ENCODE assay signal across 8 cellular contexts in the genomic region with DNA sequence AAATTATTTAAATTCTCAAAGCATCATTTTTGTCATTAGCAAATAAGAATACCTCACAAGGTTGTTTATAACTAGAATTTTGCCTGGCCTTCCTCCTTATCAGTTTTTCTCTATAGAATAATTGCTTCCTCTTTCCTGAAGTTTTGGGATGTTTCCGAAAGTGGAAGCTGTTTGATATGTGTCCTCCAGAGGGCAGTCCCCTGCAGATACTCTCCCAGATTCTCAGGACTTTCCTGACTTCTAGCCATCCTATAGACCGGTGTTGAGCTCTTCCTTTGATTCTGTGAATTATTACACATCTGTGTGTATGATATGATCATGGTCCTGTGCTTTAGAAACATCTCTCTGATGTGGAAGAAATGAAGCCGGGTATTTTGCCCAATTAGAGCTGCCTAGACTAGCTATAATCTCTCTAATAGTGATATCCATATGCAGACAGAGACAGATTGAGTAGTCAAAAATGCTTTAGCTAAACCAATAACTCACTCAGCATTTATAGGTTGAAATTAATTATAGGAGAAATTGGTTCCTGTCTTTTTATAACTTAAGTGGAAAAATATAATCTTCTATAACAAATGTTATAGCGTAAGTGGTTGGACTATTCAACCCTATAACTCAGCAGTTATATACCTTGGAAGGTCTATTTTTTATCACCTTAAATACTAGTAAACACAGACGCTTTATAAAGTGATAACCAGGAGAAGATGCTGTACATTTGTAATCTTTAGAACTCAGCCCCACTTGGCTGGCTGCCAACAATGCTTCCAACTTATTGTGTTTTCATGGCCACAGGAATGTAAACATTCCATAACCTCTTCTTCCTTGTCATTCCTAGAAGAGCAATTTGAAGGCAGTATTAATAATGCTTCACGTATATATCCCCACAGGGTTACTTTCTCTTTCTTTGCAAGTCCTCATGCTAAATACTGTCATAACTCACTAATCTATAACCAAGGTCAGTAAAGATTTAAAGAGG.
DNase-seq lines count a peak whose midpoint lies in the region; ATAC-seq, FAIRE-seq and TF ChIP-seq lines count a peak whose summit lies in the region.

No MANE protein-coding gene starts in this region.

- H3F3A ChIP-seq in Loucy (ENCODE audit: low read depth): no peaks in the 10 kb centered on the region

- H3K79me2 ChIP-seq in Loucy (ENCODE audit: insufficient read depth, low read length) (no peaks in the 10 kb centered on the region), HepG2 (ENCODE audit: insufficient read depth, low read length) (no peaks in the 10 kb centered on the region)

- no peak for TF ChIP-seq RAD21 in HepG2 (CRISPR knock-in tag; IDR thresholded peaks at IDR 0.05)

- H3K4me2 ChIP-seq in Loucy (ENCODE audit: low read depth, low read length, poor library complexity, severe bottlenecking) (no peak overlapping the region), HepG2 (ENCODE audit: low read depth, low read length) (no peak overlapping the region)

- no peak overlapping the region for H3K27ac ChIP-seq in HepG2 (ENCODE audit: extremely low read length, insufficient read depth, low read length)

- H3K4me3 ChIP-seq in Loucy (ENCODE audit: low read length, poor library complexity, severe bottlenecking) (no peak overlapping the region), HepG2 (replicated peaks in 1 of 3; ENCODE audit: insufficient read depth in 1 of 3, low read depth in 2 of 3, low read length in 3 of 3) (no peak overlapping the region)

- no peak for TF ChIP-seq EP300 in HepG2 (IDR thresholded peaks at IDR 0.05; ENCODE audit: low read depth in 2 of 2, low read length in 2 of 2)
- no peak for TF ChIP-seq EP300 in HepG2 (CRISPR knock-in tag; IDR thresholded peaks at IDR 0.05; ENCODE audit: borderline replicate concordance)

- BruUV-seq in HepG2 (replicated peaks; lab: Mats Ljungman, UMichigan): no TSS peak

- peak; percentile 54 for FAIRE-seq in HepG2 (lab: Jason Lieb, UNC)

- no peaks in the 10 kb centered on the region for H4K20me1 ChIP-seq in Loucy (ENCODE audit: insufficient read depth, low read length, poor library complexity, severe bottlenecking)
- H4K20me1 ChIP-seq in HepG2 (ENCODE audit: insufficient read depth, low read length): no peaks in the 10 kb centered on the region

- peaks cover 13% of the 10 kb centered on the region for H3K4me1 ChIP-seq in Loucy (ENCODE audit: insufficient read depth, low read length, poor library complexity, severe bottlenecking)
- H3K4me1 ChIP-seq in HepG2 (ENCODE audit: insufficient read depth, low read length): no peaks in the 10 kb centered on the region

- intact Hi-C loops in HepG2 (cut with micrococcal nuclease; ENCODE audit: unreplicated experiment): loop anchor here (1.0 kb wide), 1 partner anchor 204 kb away; no protein-coding TSS in a partner anchor

- in situ Hi-C loops in HepG2 (cut with HindIII; ENCODE audit: extremely low pct_ligation_motif_present, low pct_unique_long_range_greater_than_20kb): no loop called here

- no peak overlapping the region for H3K9ac ChIP-seq in Loucy (ENCODE audit: low read depth, low read length, poor library complexity, severe bottlenecking)
- H3K9ac ChIP-seq in HepG2 (ENCODE audit: insufficient read depth, low read depth, low read length): no peak overlapping the region

- POLR2A ChIA-PET in HepG2 (lab: Yijun Ruan, JAX): no interaction called here

- H3K9me2 ChIP-seq in Loucy (replicated peaks; ENCODE audit: low read depth, low read length): no peaks in the 10 kb centered on the region

- DNase-seq in COLO829 (ENCODE audit: low spot score) (peak; percentile 44), amniotic stem cell (lab: John Stamatoyannopoulos, UW) (peak; percentile 47), HepG2 (ENCODE audit: low spot score) (peak; percentile 16), NCI-H1048 (lab: John Stamatoyannopoulos, UW) (no peak)
- no peak for DNase-seq in stimulated activated CD4-positive, alpha-beta T cell treated with anti-CD3 and anti-CD28 coated beads, Interleukin-15, amount 100 ng/mL, for 24 hours

- TF ChIP-seq POLR2A in HepG2 (IDR thresholded peaks at IDR 0.05; ENCODE audit: insufficient read depth in 1 of 2, low read depth in 2 of 2, low read length in 2 of 2): no peak

- TF ChIP-seq CTCF in Loucy (conservative IDR thresholded peaks at IDR 0.05; ENCODE audit: low read length) (peak; percentile 59), HepG2 (CRISPR knock-in tag; IDR thresholded peaks at IDR 0.05) (peak; percentile 37; the same call in 1 of the 2 replicates)

- H2AFZ ChIP-seq in Loucy (ENCODE audit: low read length) (no peak overlapping the region), HepG2 (ENCODE audit: low read length) (no peak overlapping the region)

- 19% methylated on average over 6 of the region's 6 CpGs for whole genome bisulfite sequencing in HepG2 (ENCODE audit: low lambda C conversion rate)

- H3K36me3 ChIP-seq in Loucy (ENCODE audit: insufficient read depth, low read length) (no peaks in the 10 kb centered on the region), HepG2 (replicated peaks in 1 of 2; ENCODE audit: control insufficient read depth in 1 of 2, insufficient read depth in 2 of 2, low read length in 2 of 2) (no peaks in the 10 kb centered on the region)

- H3K9me3 ChIP-seq in Loucy (ENCODE audit: insufficient read depth, low read depth, low read length) (no peaks in the 10 kb centered on the region), HepG2 (ENCODE audit: low read length) (no peaks in the 10 kb centered on the region)

- CTCF ChIA-PET in HepG2 (lab: Yijun Ruan, JAX; ENCODE audit: low intra/inter-chr PET ratio, low total read pairs): interaction anchor here (2.7 kb wide), 1 partner anchor 204 kb away, joined by 9 read pairs; no protein-coding TSS in a partner anchor

- ATAC-seq in HepG2 (peak; percentile 79), HG02678 (IDR thresholded peaks at IDR 0.05; ENCODE audit: unreplicated experiment) (no peak)
- ATAC-seq in activated CD4-positive, CD25-positive, alpha-beta regulatory T cell treated with anti-CD3 and anti-CD28 coated beads, Interleukin-2, amount 50 U/mL, for 24 hours: no peak

- H3K27me3 ChIP-seq in Loucy (ENCODE audit: insufficient read depth, low read length, poor library complexity, severe bottlenecking): no peaks in the 10 kb centered on the region
- H3K27me3 ChIP-seq in HepG2 (ENCODE audit: control insufficient read depth in 1 of 2, insufficient read depth in 2 of 2, low read length in 2 of 2): no peaks in the 10 kb centered on the region

TF ChIP-seq in HepG2, 621 proteins besides CTCF, POLR2A, EP300 and RAD21:
- TF ChIP-seq LCORL (IDR thresholded peaks at IDR 0.05): 0 out of 2 replicates have a peak, but pooled peaks have one; percentile 12
- no peak for TF ChIP-seq LCORL (CRISPR knock-in tag; IDR thresholded peaks at IDR 0.05)
- peak; percentile 22; the same call in 1 of the 2 replicates for TF ChIP-seq STAG1 (CRISPR knock-in tag; IDR thresholded peaks at IDR 0.05)
- TF ChIP-seq SMC3 (IDR thresholded peaks at IDR 0.05; ENCODE audit: low read length): peak; percentile 46
- TF ChIP-seq, protein P1, sequence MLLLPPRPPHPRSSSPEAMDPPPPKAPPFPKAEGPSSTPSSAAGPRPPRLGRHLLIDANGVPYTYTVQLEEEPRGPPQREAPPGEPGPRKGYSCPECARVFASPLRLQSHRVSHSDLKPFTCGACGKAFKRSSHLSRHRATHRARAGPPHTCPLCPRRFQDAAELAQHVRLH (CRISPR knock-in tag; IDR thresholded peaks at IDR 0.05; ENCODE audit: borderline replicate concordance, low read depth): no peak

Comparison
In these comparisons a context has a peak if more than half of its experiments do, and no peak if none do; other contexts are left out.
1. DNase-seq: peak in COLO829 (single experiment), amniotic stem cell (single experiment) and HepG2 (single experiment); none in stimulated activated CD4-positive, alpha-beta T cell treated with anti-CD3 and anti-CD28 coated beads, Interleukin-15, amount 100 ng/mL, for 24 hours (single experiment) and NCI-H1048 (single experiment).